ENCODE assay signal across 8 cellular contexts in the genomic region with DNA sequence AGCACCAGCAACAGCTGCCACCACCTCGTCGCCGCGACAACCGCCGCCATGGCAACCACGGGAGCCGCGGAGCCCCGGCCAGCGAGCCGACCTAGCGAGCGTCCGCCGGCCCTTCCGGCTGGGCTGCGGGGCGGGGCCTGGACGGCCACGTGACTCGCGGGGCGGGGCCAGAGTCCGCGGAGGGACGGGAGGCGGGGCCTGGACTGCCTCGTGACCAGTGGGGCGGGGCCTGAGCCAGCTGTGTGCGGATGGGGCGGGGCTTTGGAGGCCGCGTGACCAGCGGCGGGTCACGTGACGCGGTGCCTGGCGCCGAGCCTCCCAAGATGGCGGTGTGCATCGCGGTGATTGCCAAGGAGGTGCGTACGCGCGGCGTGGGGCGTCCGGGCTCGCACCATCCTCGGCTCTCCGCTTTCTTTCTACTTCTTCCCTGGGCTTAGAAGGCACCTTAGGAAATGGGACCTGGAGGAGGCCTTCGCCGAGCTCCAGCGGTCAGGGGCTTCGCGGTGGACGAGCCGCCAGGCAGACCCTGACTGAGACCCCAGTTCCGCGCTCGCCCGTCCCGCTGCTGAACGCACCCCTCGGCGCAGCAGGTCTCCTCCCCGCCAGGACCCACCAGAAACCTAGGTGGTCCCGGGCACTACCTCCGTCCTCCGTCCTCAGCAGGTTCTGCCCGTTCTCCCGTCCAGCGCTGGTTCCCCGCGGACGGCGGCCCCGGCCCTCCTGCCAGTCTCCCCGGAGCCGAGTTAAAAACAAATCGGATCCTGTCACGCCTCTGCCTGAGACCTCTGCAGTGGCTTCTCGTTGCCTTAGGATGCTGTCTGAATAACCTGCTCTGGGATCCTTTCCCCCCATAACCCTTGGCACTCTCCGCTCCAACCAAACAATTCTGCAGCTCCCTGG. TPM values are rescaled to one million over a fixed set of nuclear protein-coding genes. Genes with fewer than 3 reads are reported as not detected.
A peak's percentile ranks its signal among the peaks of the same experiment; 100 is the strongest.
DNase-seq lines count a peak whose midpoint lies in the region; ATAC-seq, FAIRE-seq and TF ChIP-seq lines count a peak whose summit lies in the region.

A gene with protein sequence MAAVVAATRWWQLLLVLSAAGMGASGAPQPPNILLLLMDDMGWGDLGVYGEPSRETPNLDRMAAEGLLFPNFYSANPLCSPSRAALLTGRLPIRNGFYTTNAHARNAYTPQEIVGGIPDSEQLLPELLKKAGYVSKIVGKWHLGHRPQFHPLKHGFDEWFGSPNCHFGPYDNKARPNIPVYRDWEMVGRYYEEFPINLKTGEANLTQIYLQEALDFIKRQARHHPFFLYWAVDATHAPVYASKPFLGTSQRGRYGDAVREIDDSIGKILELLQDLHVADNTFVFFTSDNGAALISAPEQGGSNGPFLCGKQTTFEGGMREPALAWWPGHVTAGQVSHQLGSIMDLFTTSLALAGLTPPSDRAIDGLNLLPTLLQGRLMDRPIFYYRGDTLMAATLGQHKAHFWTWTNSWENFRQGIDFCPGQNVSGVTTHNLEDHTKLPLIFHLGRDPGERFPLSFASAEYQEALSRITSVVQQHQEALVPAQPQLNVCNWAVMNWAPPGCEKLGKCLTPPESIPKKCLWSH (minus strand): TSS at position 120 of the 900 bp plus-strand sequence. CDS start 70 bp downstream, at position 50.
A gene with protein sequence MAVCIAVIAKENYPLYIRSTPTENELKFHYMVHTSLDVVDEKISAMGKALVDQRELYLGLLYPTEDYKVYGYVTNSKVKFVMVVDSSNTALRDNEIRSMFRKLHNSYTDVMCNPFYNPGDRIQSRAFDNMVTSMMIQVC (plus strand): TSS at position 300 of the 900 bp plus-strand sequence. CDS start 24 bp downstream, at position 324.

- no peak within 1 kb of the TSS for H2BK20ac ChIP-seq in IMR-90 (ENCODE audit: low read depth, low read length)

- H3K79me2 ChIP-seq in OCI-LY7 (ENCODE audit: insufficient read depth, low read depth, low read length) = no peaks in the 10 kb centered on the region; the same call in 1 of the 2 replicates
- H3K79me2 ChIP-seq in endothelial cell of umbilical vein (ENCODE audit: control insufficient read depth, insufficient read depth, low read length) = peaks cover 4% of the 10 kb centered on the region

- peak within 1 kb of the TSS; percentile 90 for H3K9ac ChIP-seq in IMR-90 (ENCODE audit: low read depth, low read length)
- H3K9ac ChIP-seq in endothelial cell of umbilical vein (replicated peaks; ENCODE audit: extremely low read depth, insufficient read depth, low read length) = peak within 1 kb of the TSS; percentile 57

- H3K36me3 ChIP-seq in IMR-90 (ENCODE audit: control insufficient read depth, insufficient read depth, low read length) (peaks cover 24% of the 10 kb centered on the region), OCI-LY7 (ENCODE audit: insufficient read depth, low read length) (peaks cover 23% of the 10 kb centered on the region), endothelial cell of umbilical vein (ENCODE audit: control insufficient read depth in 2 of 2, extremely low read depth in 1 of 2, insufficient read depth in 2 of 2, low read length in 2 of 2) (peaks cover 0 to 20% of the 10 kb centered on the region in 2 experiments)

- H4K5ac ChIP-seq in IMR-90 (ENCODE audit: low read depth, low read length) = peak within 1 kb of the TSS; percentile 65

- H3K27me3 ChIP-seq in IMR-90 (ENCODE audit: control insufficient read depth, insufficient read depth, low read length) (no peaks in the 10 kb centered on the region), endothelial cell of umbilical vein (ENCODE audit: control insufficient read depth in 2 of 2, insufficient read depth in 2 of 2, low read length in 2 of 2) (no peaks in the 10 kb centered on the region)

- H3K4me2 ChIP-seq in IMR-90 (ENCODE audit: low read depth, low read length) (peak within 1 kb of the TSS; percentile 95), OCI-LY7 (ENCODE audit: low read length) (peak within 1 kb of the TSS; percentile 86), endothelial cell of umbilical vein (ENCODE audit: insufficient read depth, low read length) (peak within 1 kb of the TSS; percentile 75)

- peak within 1 kb of the TSS; percentile 91 for H2BK5ac ChIP-seq in IMR-90 (ENCODE audit: low read depth, low read length, poor library complexity, severe bottlenecking)

- TF ChIP-seq CTCF in D721Med (IDR thresholded peaks at IDR 0.05; ENCODE audit: insufficient read depth, missing control alignments) (no peak), IMR-90 (conservative IDR thresholded peaks at IDR 0.05; ENCODE audit: low read depth, low read length) (no peak), OCI-LY7 (conservative IDR thresholded peaks at IDR 0.05; ENCODE audit: low read length) (no peak), endothelial cell of umbilical vein (IDR thresholded peaks at IDR 0.05; ENCODE audit: extremely low read depth in 1 of 2, insufficient read depth in 1 of 2, low read depth in 1 of 2, low read length in 2 of 2) (no peak)

- H3K27ac ChIP-seq in IMR-90 (ENCODE audit: insufficient read depth, low read length) = peak within 1 kb of the TSS; percentile 86
- peak within 1 kb of the TSS; percentile 6 for H3K27ac ChIP-seq in OCI-LY7 (ENCODE audit: low read depth, low read length, poor library complexity, severe bottlenecking)
- peak within 1 kb of the TSS; percentile 1 for H3K27ac ChIP-seq in endothelial cell of umbilical vein (ENCODE audit: insufficient read depth, low read depth, low read length)

- dilution Hi-C loops in IMR-90 (cut with HindIII; ENCODE audit: low sequenced_read_pairs, unreplicated experiment) (no loop called here), endothelial cell of umbilical vein (cut with MboI; ENCODE audit: extremely low pct_ligation_motif_present, low sequenced_read_pairs) (no loop called here)

- peak within 1 kb of the TSS; percentile 86 for H3K4ac ChIP-seq in IMR-90 (ENCODE audit: low read depth, low read length)

- peak within 1 kb of the TSS; percentile 91 for H3K14ac ChIP-seq in IMR-90 (replicated peaks; ENCODE audit: low read depth, low read length)

- in situ Hi-C loops in IMR-90 (cut with MboI; ENCODE audit: low sequenced_read_pairs) = no loop called here

- ATAC-seq in GM21526 (IDR thresholded peaks at IDR 0.05; ENCODE audit: low FRiP score, unreplicated experiment) (peak; percentile 70), IMR-90 (ENCODE audit: low read depth) (peak; percentile 98)

- WGBS in IMR-90 (ENCODE audit: extremely low coverage in 2 of 2, insufficient read length in 1 of 2), 2 experiments = 0% methylated on average over 31 of the region's 87 CpGs; no CpG with 5 or more reads in 1 of the 2 experiments

- no peak for TF ChIP-seq RAD21 in IMR-90 (IDR thresholded peaks at IDR 0.05; ENCODE audit: low read length)

- peak; percentile 80 for TF ChIP-seq POLR2A in IMR-90 (IDR thresholded peaks at IDR 0.05; ENCODE audit: low read depth, low read length)
- TF ChIP-seq POLR2A in endothelial cell of umbilical vein (IDR thresholded peaks at IDR 0.05; ENCODE audit: low read depth, low read length) = peak; percentile 90

- H3K56ac ChIP-seq in IMR-90 (ENCODE audit: extremely low read depth, insufficient read depth, low read length) = 0 out of 2 replicates have a peak within 1 kb of the TSS, but pooled peaks have one; percentile 45

- H3K23ac ChIP-seq in IMR-90 (ENCODE audit: low read depth, low read length) = peak within 1 kb of the TSS; percentile 61

- CTCF ChIA-PET in IMR-90 (lab: Yijun Ruan, JAX) (interaction anchor here (1.1 to 2.0 kb wide), 8 partner anchors 12 to 120 kb away, joined by 3 to 7 read pairs (median 5); a partner anchor contains a TSS), OCI-LY7 (lab: Charles Lee; ENCODE audit: unreplicated experiment) (interaction anchor here (0.5 kb wide), 2 partner anchors 263 to 312 kb away, joined by 3 to 4 read pairs; no protein-coding TSS in a partner anchor), endothelial cell of umbilical vein (lab: Charles Lee) (interaction anchor here (0.8 to 2.7 kb wide), 21 partner anchors 9 to 700 kb away, joined by 3 to 50 read pairs (median 5); a partner anchor contains a TSS)

- no peak within 1 kb of the TSS for H2BK120ac ChIP-seq in IMR-90 (ENCODE audit: low read depth, low read length)

- no peak within 1 kb of the TSS for H3K18ac ChIP-seq in IMR-90 (ENCODE audit: low read depth, low read length)

- BruUV-seq in IMR-90 (replicated peaks; lab: Mats Ljungman, UMichigan) (no TSS peak), OCI-LY7 (replicated peaks; lab: Mats Ljungman, UMichigan) (no TSS peak), endothelial cell of umbilical vein (replicated peaks; lab: Mats Ljungman, UMichigan) (no TSS peak)

- H2AK5ac ChIP-seq in IMR-90 (ENCODE audit: low read depth, low read length) = peak within 1 kb of the TSS; percentile 82

- no peak for FAIRE-seq in D721Med (lab: Jason Lieb, UNC)
- FAIRE-seq in endothelial cell of umbilical vein (lab: Jason Lieb, UNC) = peak; percentile 94

- H3K79me1 ChIP-seq in IMR-90 (ENCODE audit: low read depth in 1 of 2, low read length in 2 of 2) = peaks cover 9 to 38% of the 10 kb centered on the region in 2 experiments

- H4K8ac ChIP-seq in IMR-90 (ENCODE audit: low read depth in 2 of 2, low read length in 2 of 2) = peak within 1 kb of the TSS; percentile 78 to 97; a peak in 3 of 4 replicates

- H4K20me1 ChIP-seq in IMR-90 (ENCODE audit: insufficient read depth, low read length) (peaks cover 18% of the 10 kb centered on the region), OCI-LY7 (ENCODE audit: insufficient read depth, low read length) (0 out of 2 replicates have a peak, but pooled peaks cover 4% of the 10 kb centered on the region), endothelial cell of umbilical vein (replicated peaks; ENCODE audit: control insufficient read depth, extremely low read depth, insufficient read depth, low read length) (no peaks in the 10 kb centered on the region)

- H3K9me2 ChIP-seq in OCI-LY7 (ENCODE audit: insufficient read depth, low read length) = no peaks in the 10 kb centered on the region

- H3K9me3 ChIP-seq in IMR-90 (ENCODE audit: control insufficient read depth, insufficient read depth, low read length) = no peaks in the 10 kb centered on the region
- H3K9me3 ChIP-seq in OCI-LY7 (ENCODE audit: low read length) = no peaks in the 10 kb centered on the region
- H3K9me3 ChIP-seq in endothelial cell of umbilical vein (replicated peaks; ENCODE audit: control insufficient read depth, insufficient read depth, low read length) = no peaks in the 10 kb centered on the region

- H3K4me3 ChIP-seq in IMR-90 (ENCODE audit: insufficient read depth, low read depth, low read length) (peak within 1 kb of the TSS; percentile 97), OCI-LY7 (ENCODE audit: low read depth, low read length, poor library complexity, severe bottlenecking) (peak within 1 kb of the TSS; percentile 83), endothelial cell of umbilical vein (replicated peaks in 1 of 3; ENCODE audit: insufficient read depth in 1 of 3, low read depth in 1 of 3, low read length in 3 of 3) (peak within 1 kb of the TSS; percentile 45 to 100 (median 72))

- peak within 1 kb of the TSS; percentile 98 for H2AK9ac ChIP-seq in IMR-90 (replicated peaks; ENCODE audit: low read depth, low read length, poor library complexity)

- POLR2A ChIA-PET in IMR-90 (lab: Charles Lee; ENCODE audit: unreplicated experiment) = interaction anchor here (0.8 kb wide), 1 partner anchor 11 kb away, joined by 3 read pairs; no protein-coding TSS in a partner anchor
- POLR2A ChIA-PET in OCI-LY7 (lab: Charles Lee) = interaction anchor here (0.7 to 1.0 kb wide), 2 partner anchors 8 to 12 kb away, joined by 3 to 4 read pairs; no protein-coding TSS in a partner anchor
- POLR2A ChIA-PET in endothelial cell of umbilical vein (lab: Charles Lee) = no interaction called here

- peak within 1 kb of the TSS; percentile 73 for H4K91ac ChIP-seq in IMR-90 (ENCODE audit: insufficient read depth, low read depth, low read length)

- H3K9me1 ChIP-seq in IMR-90 (ENCODE audit: insufficient read depth, low read length) (0 out of 2 replicates have a peak, but pooled peaks cover 4% of the 10 kb centered on the region), endothelial cell of umbilical vein (replicated peaks; ENCODE audit: control insufficient read depth, extremely low read depth, insufficient read depth, low read length) (no peaks in the 10 kb centered on the region)

- no peak within 1 kb of the TSS for H2BK15ac ChIP-seq in IMR-90 (ENCODE audit: low read depth, low read length)

- intact Hi-C loops in IMR-90 (cut with micrococcal nuclease) = loop anchor here (1.0 to 5.0 kb wide), 4 partner anchors 41 to 360 kb away; a partner anchor contains a TSS
- intact Hi-C loops in OCI-LY7 (cut with micrococcal nuclease; ENCODE audit: unreplicated experiment) = loop anchor here (1.0 to 5.0 kb wide), 3 partner anchors 41 to 310 kb away; no protein-coding TSS in a partner anchor
- intact Hi-C loops in endothelial cell of umbilical vein (cut with micrococcal nuclease) = loop anchor here (1.0 to 2.0 kb wide), 5 partner anchors 41 to 120 kb away; no protein-coding TSS in a partner anchor

- peak within 1 kb of the TSS; percentile 96 for H2AFZ ChIP-seq in IMR-90 (replicated peaks; ENCODE audit: low read length, poor library complexity)
- peak within 1 kb of the TSS; percentile 18; the same call in 1 of the 2 replicates for H2AFZ ChIP-seq in OCI-LY7 (ENCODE audit: low read length)
- H2AFZ ChIP-seq in endothelial cell of umbilical vein (ENCODE audit: low read depth, low read length) = peak within 1 kb of the TSS; percentile 53

- DNase-seq in D721Med (ENCODE audit: insufficient read length, low spot score) = peak; percentile 89
- DNase-seq in IMR-90 = peak; percentile 91
- DNase-seq in OCI-LY7 (ENCODE audit: low spot score) = peak; percentile 99
- peak; percentile 99 for DNase-seq in activated T-cell treated with anti-CD3 and anti-CD28 coated beads for 1 hour (ENCODE audit: low read depth)
- DNase-seq in endothelial cell of umbilical vein (ENCODE audit: low read depth, low spot score) = peak; percentile 96
- peak; percentile 97 for DNase-seq in middle frontal gyrus (ENCODE audit: extremely low spot score, low spot score)
- peak; percentile 99 for DNase-seq in stimulated activated CD8-positive, alpha-beta memory T cell treated with anti-CD3 and anti-CD28 coated beads, Interleukin-2, amount 100 ng/mL, for 1 hour (ENCODE audit: low read depth in 2 of 2)

- peaks cover 9% of the 10 kb centered on the region for H3K4me1 ChIP-seq in IMR-90 (ENCODE audit: control insufficient read depth, insufficient read depth, low read length)
- peaks cover 25% of the 10 kb centered on the region for H3K4me1 ChIP-seq in OCI-LY7 (ENCODE audit: insufficient read depth, low read length, poor library complexity, severe bottlenecking)
- peaks cover 4% of the 10 kb centered on the region for H3K4me1 ChIP-seq in endothelial cell of umbilical vein (ENCODE audit: control insufficient read depth, extremely low read depth, insufficient read depth, low read length)

RNA-seq across cellular contexts. Expression of the first gene that starts in this region (rescaled TPM):
- total RNA-seq in IMR-90 (2012; rRNA removed) (7.2 TPM in 2 replicates), OCI-LY7 (2022) (44.7 and 49.0 TPM in 2 replicates), endothelial cell of umbilical vein (32.5 and 40.2 TPM in 2 replicates)
- polyA plus RNA-seq in IMR-90 (2012; rRNA removed) (30.2 and 32.5 TPM in 2 replicates), endothelial cell of umbilical vein (21.8 and 23.2 TPM in 2 replicates)
- polyA plus RNA-seq in IMR-90 (2012; cell fraction: cytosol; rRNA removed) = 28.6 and 42.1 TPM in 2 replicates
- polyA plus RNA-seq in IMR-90 (2012; cell fraction: nucleus; rRNA removed; ENCODE audit: low replicate concordance) = 24.8 and 44.6 TPM in 2 replicates
- 17.2 and 18.5 TPM in 2 replicates for total RNA-seq in OCI-LY7 (2014; rRNA removed; shearing (Covaris generic))
- 19.3 and 23.0 TPM in 2 replicates for polyA plus RNA-seq in endothelial cell of umbilical vein (2011; cell fraction: cytosol; rRNA removed)
- 35.1 and 45.6 TPM in 2 replicates for polyA plus RNA-seq in endothelial cell of umbilical vein (2011; cell fraction: nucleus; rRNA removed)
- 33.4 and 52.4 TPM in 2 replicates for polyA plus RNA-seq in endothelial cell of umbilical vein (2012)
- 22.5 and 25.8 TPM in 2 replicates for polyA minus RNA-seq in endothelial cell of umbilical vein
- polyA minus RNA-seq in endothelial cell of umbilical vein (2011; cell fraction: cytosol; rRNA and poly(A)+ RNA removed) = 6.6 TPM
- 22.9 and 28.4 TPM in 2 replicates for polyA minus RNA-seq in endothelial cell of umbilical vein (2011; cell fraction: nucleus; rRNA and poly(A)+ RNA removed)

RNA-seq across cellular contexts. Expression of the second gene that starts in this region (rescaled TPM):
- 84.2 and 102 TPM in 2 replicates for total RNA-seq in IMR-90 (2012; rRNA removed)
- 109 and 112 TPM in 2 replicates for polyA plus RNA-seq in IMR-90 (2012; rRNA removed)
- polyA plus RNA-seq in IMR-90 (2012; cell fraction: cytosol; rRNA removed) = 69.3 and 87.7 TPM in 2 replicates
- 45.7 and 54.3 TPM in 2 replicates for polyA plus RNA-seq in IMR-90 (2012; cell fraction: nucleus; rRNA removed; ENCODE audit: low replicate concordance)
- total RNA-seq in OCI-LY7 (2014; rRNA removed; shearing (Covaris generic)) = 27.3 and 27.6 TPM in 2 replicates
- 34.2 and 44.9 TPM in 2 replicates for total RNA-seq in OCI-LY7 (2022)
- 61.9 and 80.0 TPM in 2 replicates for total RNA-seq in endothelial cell of umbilical vein
- 131 and 151 TPM in 2 replicates for polyA plus RNA-seq in endothelial cell of umbilical vein
- 128 and 141 TPM in 2 replicates for polyA plus RNA-seq in endothelial cell of umbilical vein (2011; cell fraction: cytosol; rRNA removed)
- 62.5 and 69.4 TPM in 2 replicates for polyA plus RNA-seq in endothelial cell of umbilical vein (2011; cell fraction: nucleus; rRNA removed)
- polyA plus RNA-seq in endothelial cell of umbilical vein (2012) = 206 and 238 TPM in 2 replicates
- 49.9 and 115 TPM in 2 replicates for polyA minus RNA-seq in endothelial cell of umbilical vein
- polyA minus RNA-seq in endothelial cell of umbilical vein (2011; cell fraction: cytosol; rRNA and poly(A)+ RNA removed) = 24.3 TPM
- polyA minus RNA-seq in endothelial cell of umbilical vein (2011; cell fraction: nucleus; rRNA and poly(A)+ RNA removed) = 19.6 and 25.1 TPM in 2 replicates

Comparison
In these comparisons a context has a peak if more than half of its experiments do, and no peak if none do; other contexts are left out.
1. Peak in every context shown above with its lines: DNase-seq, ATAC-seq, H3K4me3 ChIP-seq and H3K27ac ChIP-seq.
2. H2AFZ ChIP-seq: peak in every context shown above with its lines; median percentile 96 in IMR-90; 53 in endothelial cell of umbilical vein; 18 in OCI-LY7.
3. H3K27ac ChIP-seq: peak in every context shown above with its lines; median percentile 86 in IMR-90; 6 in OCI-LY7; 1 in endothelial cell of umbilical vein.